ENCODE assay signal across 10 cellular contexts in the genomic region with DNA sequence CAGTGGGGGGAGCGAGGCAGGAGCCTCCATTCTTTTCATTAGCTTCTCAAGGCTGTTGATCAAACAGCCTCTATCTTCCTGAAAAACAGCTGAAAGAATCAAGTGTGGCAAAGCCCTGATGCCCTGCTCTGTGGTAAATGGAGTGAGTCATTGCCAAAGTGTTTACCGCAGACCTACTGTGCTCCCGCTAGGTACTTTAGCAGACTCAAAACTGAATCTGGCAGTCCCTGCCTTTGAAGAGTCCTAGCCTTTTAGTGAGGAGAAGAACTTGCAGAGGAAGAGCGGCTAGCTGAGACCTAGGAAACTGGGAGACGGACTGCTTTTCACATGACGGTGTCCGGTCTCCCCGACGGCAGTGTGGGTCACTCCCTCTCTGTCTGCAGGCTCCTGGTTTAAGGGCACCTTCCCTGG. TPM values are rescaled to one million over a fixed set of nuclear protein-coding genes. Genes with fewer than 3 reads are reported as not detected.
DNase-seq lines count a peak whose midpoint lies in the region; ATAC-seq, FAIRE-seq and TF ChIP-seq lines count a peak whose summit lies in the region.
"Had no signal": no experiment of that assay in that cellular context is flagged by ENCODE, and none has a peak within 500 bp of the region (broad histone marks: within the 10 kb centered on the region; RNA-seq: fewer than 3 reads in every experiment).

No MANE protein-coding gene starts in this region.

- no peak overlapping the region for H3K27ac ChIP-seq in CD4-positive, alpha-beta T cell (ENCODE audit: low read depth, low read length)
- H3K27ac ChIP-seq in HL-60 (replicated peaks): peak overlapping the region; percentile 91
- H3K27ac ChIP-seq in astrocyte (ENCODE audit: low read depth, low read length): no peak overlapping the region
- peak overlapping the region; percentile 19 for H3K27ac ChIP-seq in trophoblast cell (ENCODE audit: low read depth, low read length)
- H3K27ac ChIP-seq: adrenal gland had no signal

- H3K18ac ChIP-seq in trophoblast cell (ENCODE audit: low read length): peak overlapping the region; percentile 40

- no peak overlapping the region for H3K4me2 ChIP-seq in astrocyte (ENCODE audit: low read length)
- peak overlapping the region; percentile 1 for H3K4me2 ChIP-seq in trophoblast cell (ENCODE audit: low read length)

- peak overlapping the region; percentile 37 for H3K27ac Mint-ChIP-seq in CD4-positive, alpha-beta T cell
- H3K27ac Mint-ChIP-seq in astrocyte (ENCODE audit: unreplicated experiment): peak overlapping the region; percentile 67

- peak overlapping the region; percentile 46 for H3K14ac ChIP-seq in trophoblast cell (ENCODE audit: low read length)

- H3K4me3 ChIP-seq in HL-60 (replicated peaks; ENCODE audit: insufficient read depth, low read length) (peak overlapping the region; percentile 95), astrocyte (ENCODE audit: insufficient read depth, low read depth, low read length) (no peak overlapping the region), trophoblast cell (ENCODE audit: low read depth, low read length) (no peak overlapping the region)
- H3K4me3 ChIP-seq: adrenal gland had no signal

- H2BK120ac ChIP-seq in trophoblast cell (ENCODE audit: insufficient read depth, low read length, poor library complexity): peak overlapping the region; percentile 1

- peaks cover 29% of the 10 kb centered on the region for H3K79me1 ChIP-seq in trophoblast cell (ENCODE audit: low read length)

- no peaks in the 10 kb centered on the region for H3K27me3 ChIP-seq in CD4-positive, alpha-beta T cell (ENCODE audit: control insufficient read depth, insufficient read depth, low read length)
- H3K27me3 ChIP-seq in HL-60 (ENCODE audit: insufficient read depth, poor library complexity, severe bottlenecking): no peaks in the 10 kb centered on the region
- no peaks in the 10 kb centered on the region for H3K27me3 ChIP-seq in astrocyte (ENCODE audit: insufficient read depth, low read length)
- no peaks in the 10 kb centered on the region for H3K27me3 ChIP-seq in trophoblast cell (ENCODE audit: insufficient read depth, low read length)

- FAIRE-seq in astrocyte (lab: Jason Lieb, UNC): no peak

- POLR2A ChIA-PET in CD4-positive, alpha-beta T cell (lab: Charles Lee): no interaction called here

- H3K79me2 ChIP-seq in astrocyte (ENCODE audit: insufficient read depth, low read length) (peaks cover 13% of the 10 kb centered on the region), trophoblast cell (ENCODE audit: control insufficient read depth, insufficient read depth, low read length, poor library complexity) (peaks cover 16% of the 10 kb centered on the region)

- no peak overlapping the region for H3K4ac ChIP-seq in trophoblast cell (ENCODE audit: low read depth, low read length)

- no peak for DNase-seq in CD4-positive, alpha-beta T cell
- DNase-seq in HL-60 (ENCODE audit: low read depth in 1 of 2, low spot score in 1 of 2): peak in 1 of 2 experiments; percentile 57
- DNase-seq in astrocyte (ENCODE audit: low read depth): peak; percentile 37
- DNase-seq in trophoblast cell: no peak
- DNase-seq in occipital lobe (lab: John Stamatoyannopoulos, UW): no peak
- DNase-seq in NCI-H2107 treated with DMSO at 0.1 percent for 48 hours (lab: John Stamatoyannopoulos, UW; ENCODE audit: unreplicated experiment): no peak
- DNase-seq in cerebellum (ENCODE audit: low spot score): no peak
- DNase-seq: naive thymus-derived CD4-positive, alpha-beta T cell had no signal

- H3K4me3 Mint-ChIP-seq in CD4-positive, alpha-beta T cell: peak overlapping the region; percentile 80
- peak overlapping the region; percentile 60 for H3K4me3 Mint-ChIP-seq in astrocyte (ENCODE audit: unreplicated experiment)

- CTCF ChIA-PET in CD4-positive, alpha-beta T cell (lab: Charles Lee): interaction anchor here (0.6 kb wide), 1 partner anchor 41 kb away, joined by 3 read pairs; no protein-coding TSS in a partner anchor

- peak overlapping the region; percentile 8 for H4K91ac ChIP-seq in trophoblast cell (ENCODE audit: low read depth, low read length)

- no peak overlapping the region for H3K23ac ChIP-seq in trophoblast cell (ENCODE audit: low read length)

- no peak for ATAC-seq in CD4-positive, alpha-beta T cell (ENCODE audit: poor library complexity)
- no peak for ATAC-seq in GM21786 (IDR thresholded peaks at IDR 0.05; ENCODE audit: unreplicated experiment)
- ATAC-seq: naive thymus-derived CD4-positive, alpha-beta T cell had no signal

- H3K4me1 Mint-ChIP-seq in CD4-positive, alpha-beta T cell (ENCODE audit: low read depth): peaks cover 13% of the 10 kb centered on the region
- H3K4me1 Mint-ChIP-seq in astrocyte (ENCODE audit: low read depth, unreplicated experiment): peaks cover 24% of the 10 kb centered on the region

- peaks cover 5% of the 10 kb centered on the region for H3K27me3 Mint-ChIP-seq in CD4-positive, alpha-beta T cell
- H3K27me3 Mint-ChIP-seq in astrocyte (ENCODE audit: low read depth, unreplicated experiment): no peaks in the 10 kb centered on the region

- no peaks in the 10 kb centered on the region for H3K9me3 Mint-ChIP-seq in CD4-positive, alpha-beta T cell
- H3K9me3 Mint-ChIP-seq in astrocyte (ENCODE audit: unreplicated experiment): no peaks in the 10 kb centered on the region
- H3K9me3 Mint-ChIP-seq: naive thymus-derived CD4-positive, alpha-beta T cell had no signal

- no peak overlapping the region for H2AK5ac ChIP-seq in trophoblast cell (ENCODE audit: low read length)

- H4K20me1 ChIP-seq in astrocyte (ENCODE audit: insufficient read depth, low read length): peaks cover 41% of the 10 kb centered on the region

- peak overlapping the region; percentile 7 for H4K8ac ChIP-seq in trophoblast cell (ENCODE audit: low read depth, low read length)

- H4K12ac ChIP-seq in trophoblast cell (ENCODE audit: low read depth, low read length): no peak overlapping the region

- no peaks in the 10 kb centered on the region for H3K9me3 ChIP-seq in CD4-positive, alpha-beta T cell (ENCODE audit: control insufficient read depth, low read length)
- H3K9me3 ChIP-seq in astrocyte (ENCODE audit: insufficient read depth, low read depth, low read length) (no peaks in the 10 kb centered on the region), trophoblast cell (ENCODE audit: insufficient read depth, low read depth, low read length) (no peaks in the 10 kb centered on the region)
- H3K9me3 ChIP-seq: adrenal gland had no signal

- H3K4me1 ChIP-seq in astrocyte (ENCODE audit: insufficient read depth, low read length): peaks cover 10% of the 10 kb centered on the region
- H3K4me1 ChIP-seq in trophoblast cell (ENCODE audit: control insufficient read depth in 1 of 2, insufficient read depth in 2 of 2, low read length in 2 of 2): peaks cover 37 to 43% of the 10 kb centered on the region in 2 experiments

- no peak for TF ChIP-seq CTCF in CD4-positive, alpha-beta T cell (IDR thresholded peaks at IDR 0.05)
- no peak for TF ChIP-seq CTCF in HL-60 (IDR thresholded peaks at IDR 0.05; ENCODE audit: insufficient read depth, low read length)
- TF ChIP-seq CTCF in astrocyte (IDR thresholded peaks at IDR 0.05; ENCODE audit: insufficient read depth, low read depth, low read length): no peak

- WGBS in trophoblast cell (ENCODE audit: extremely low coverage, insufficient coverage, insufficient read length): no CpG with 5 or more reads among the region's 9 CpGs

- intact Hi-C loops in CD4-positive, alpha-beta T cell (cut with DNase I, micrococcal nuclease): loop anchor here in 1 of 2 experiments (5.0 kb wide), 1 partner anchor 215 kb away; a partner anchor contains a TSS

- H2BK12ac ChIP-seq in trophoblast cell (ENCODE audit: low read length): peak overlapping the region; percentile 9

- no peaks in the 10 kb centered on the region for H3K36me3 Mint-ChIP-seq in CD4-positive, alpha-beta T cell (ENCODE audit: low read depth)
- H3K36me3 Mint-ChIP-seq in astrocyte (ENCODE audit: low read depth, unreplicated experiment): peaks cover 2% of the 10 kb centered on the region
- H3K36me3 Mint-ChIP-seq: naive thymus-derived CD4-positive, alpha-beta T cell had no signal

- H3K36me3 ChIP-seq in astrocyte (ENCODE audit: insufficient read depth, low read length): no peaks in the 10 kb centered on the region
- H3K36me3 ChIP-seq in trophoblast cell (ENCODE audit: control insufficient read depth in 1 of 2, insufficient read depth in 2 of 2, low read length in 2 of 2): peaks cover 0 to 2% of the 10 kb centered on the region in 2 experiments
- H3K36me3 ChIP-seq: adrenal gland had no signal

- H2AFZ ChIP-seq in astrocyte (ENCODE audit: low read depth, low read length) (no peak overlapping the region), trophoblast cell (ENCODE audit: insufficient read depth, low read length, poor library complexity) (no peak overlapping the region)

- peak overlapping the region; percentile 31 for H2BK5ac ChIP-seq in trophoblast cell (ENCODE audit: low read depth, low read length, poor library complexity)

- H3K9ac ChIP-seq in astrocyte (ENCODE audit: low read length) (no peak overlapping the region), trophoblast cell (ENCODE audit: low read length) (no peak overlapping the region)

RNA-seq across cellular contexts. Expression of a gene that starts 3.3 kb away (rescaled TPM):
- total RNA-seq in CD4-positive, alpha-beta T cell: 1 to 10 TPM in 1 of 2 experiments, under 1 TPM in 1; 0.99 to 1.3 TPM
- total RNA-seq in astrocyte (13.5 and 22.7 TPM in 2 replicates), occipital lobe (4.2 TPM), cerebellum (6.9 TPM)
- 11.4 and 11.6 TPM in 2 replicates for polyA plus RNA-seq in trophoblast cell (2013)

Comparison
In these comparisons a context has a peak if more than half of its experiments do, and no peak if none do; other contexts are left out.
1. H3K27ac ChIP-seq: peak in HL-60 (single experiment) and trophoblast cell (single experiment); none in CD4-positive, alpha-beta T cell (single experiment) and astrocyte (single experiment).